Comparison of ENCODE assay signal across 1 cellular context in the genomic region with DNA sequence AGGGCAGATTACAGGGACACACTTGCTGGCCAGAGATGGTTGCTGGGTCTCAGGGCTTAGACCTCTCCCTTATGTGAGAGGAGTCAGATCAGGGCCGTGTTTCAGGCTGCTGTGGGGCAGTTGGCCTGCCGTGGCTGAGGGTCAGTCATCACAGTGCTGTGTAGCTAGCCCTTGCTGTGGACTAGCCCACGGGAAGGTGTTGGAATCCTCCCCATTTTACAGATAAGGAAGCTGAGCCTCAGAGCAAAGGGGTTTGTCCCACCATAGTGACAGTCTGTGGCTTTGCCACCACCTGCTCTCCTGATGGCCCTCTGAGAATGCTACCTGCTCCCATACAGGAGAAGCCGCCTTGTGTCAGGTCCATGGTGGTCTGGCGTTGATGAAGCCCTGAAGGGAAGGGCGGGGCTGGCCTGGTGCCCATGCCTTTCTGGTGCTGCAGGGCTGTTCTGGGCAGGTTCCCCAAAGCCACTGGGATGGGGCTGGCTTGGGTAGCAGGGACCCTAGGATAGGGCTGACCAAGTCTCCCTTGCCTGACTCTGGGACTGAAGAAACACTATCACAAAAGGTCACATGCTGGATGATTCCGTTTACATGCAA.
TF ChIP-seq lines count a peak whose summit lies in the region.

No MANE protein-coding gene starts in this region.

TF ChIP-seq in K562, 482 proteins besides CTCF, POLR2A, EP300 and RAD21:
- TF ChIP-seq, protein P1, sequence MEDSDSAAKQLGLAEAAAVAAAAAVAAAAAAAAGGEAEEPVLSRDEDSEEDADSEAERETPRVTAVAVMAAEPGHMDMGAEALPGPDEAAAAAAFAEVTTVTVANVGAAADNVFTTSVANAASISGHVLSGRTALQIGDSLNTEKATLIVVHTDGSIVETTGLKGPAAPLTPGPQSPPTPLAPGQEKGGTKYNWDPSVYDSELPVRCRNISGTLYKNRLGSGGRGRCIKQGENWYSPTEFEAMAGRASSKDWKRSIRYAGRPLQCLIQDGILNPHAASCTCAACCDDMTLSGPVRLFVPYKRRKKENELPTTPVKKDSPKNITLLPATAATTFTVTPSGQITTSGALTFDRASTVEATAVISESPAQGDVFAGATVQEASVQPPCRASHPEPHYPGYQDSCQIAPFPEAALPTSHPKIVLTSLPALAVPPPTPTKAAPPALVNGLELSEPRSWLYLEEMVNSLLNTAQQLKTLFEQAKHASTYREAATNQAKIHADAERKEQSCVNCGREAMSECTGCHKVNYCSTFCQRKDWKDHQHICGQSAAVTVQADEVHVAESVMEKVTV (CRISPR knock-in tag; IDR thresholded peaks at IDR 0.05): no peak
- TF ChIP-seq BCOR (IDR thresholded peaks at IDR 0.05) (peak; percentile 40; the same call in 1 of the 2 replicates), NFIC (IDR thresholded peaks at IDR 0.05) (0 out of 2 replicates have a peak, but pooled peaks have one; percentile 8), RBM25 (IDR thresholded peaks at IDR 0.05; ENCODE audit: low read depth, low read length, severe bottlenecking) (peak; percentile 56), JUND (IDR thresholded peaks at IDR 0.05; ENCODE audit: borderline replicate concordance, low read depth, low read length) (no peak), JUND (tag; IDR thresholded peaks at IDR 0.05; ENCODE audit: borderline replicate concordance, low read depth, low read length) (no peak), ZNF253 (CRISPR knock-in tag; conservative IDR thresholded peaks at IDR 0.05) (no peak)
